Comparison of ENCODE assay signal across 24 cellular contexts in genomic region chr16:31002252-31002700, GRCh38. TPM values are rescaled to one million over a fixed set of nuclear protein-coding genes. Genes with fewer than 3 reads are reported as not detected.
DNase-seq lines count a peak whose midpoint lies in the region; ATAC-seq and TF ChIP-seq lines count a peak whose summit lies in the region.
"Had no signal": no experiment of that assay in that cellular context is flagged by ENCODE, and none has a peak within 500 bp of the region (broad histone marks: within the 10 kb centered on the region; RNA-seq: fewer than 3 reads in every experiment).

No MANE protein-coding gene starts in this region.

- H3K36me3 ChIP-seq in mesenchymal stem cell (ENCODE audit: control insufficient read depth in 1 of 2, insufficient read depth in 2 of 2, low read depth in 1 of 2, low read length in 2 of 2) (peaks cover 0 to 6% of the 10 kb centered on the region in 2 experiments), smooth muscle cell (ENCODE audit: low read depth) (no peaks in the 10 kb centered on the region), mucosa of descending colon (ENCODE audit: low read depth) (no peaks in the 10 kb centered on the region)
- H3K36me3 ChIP-seq: HAP-1 had no signal

- no peak overlapping the region for H2BK15ac ChIP-seq in mesenchymal stem cell (ENCODE audit: low read depth, poor library complexity, severe bottlenecking)

- H3K4me3 ChIP-seq in mesenchymal stem cell (ENCODE audit: insufficient read depth in 1 of 2, low read depth in 1 of 2, low read length in 2 of 2) (no peak overlapping the region), smooth muscle cell (no peak overlapping the region), mucosa of descending colon (no peak overlapping the region)
- H3K4me3 ChIP-seq: HAP-1 had no signal

- H3K9me3 ChIP-seq in mesenchymal stem cell (ENCODE audit: control insufficient read depth, low read length): no peaks in the 10 kb centered on the region
- H3K9me3 ChIP-seq in smooth muscle cell (replicated peaks; ENCODE audit: low read depth): no peaks in the 10 kb centered on the region
- no peaks in the 10 kb centered on the region for H3K9me3 ChIP-seq in mucosa of descending colon
- H3K9me3 ChIP-seq: HAP-1 had no signal

- H3K4me1 ChIP-seq in mesenchymal stem cell (ENCODE audit: control insufficient read depth, insufficient read depth, low read depth, low read length): peaks cover 34% of the 10 kb centered on the region
- H3K4me1 ChIP-seq in smooth muscle cell (ENCODE audit: low read depth): peaks cover 4% of the 10 kb centered on the region
- no peaks in the 10 kb centered on the region for H3K4me1 ChIP-seq in mucosa of descending colon (ENCODE audit: low read depth)
- H3K4me1 ChIP-seq: HAP-1 had no signal

- peaks cover 19% of the 10 kb centered on the region for H3K79me1 ChIP-seq in mesenchymal stem cell (replicated peaks; ENCODE audit: low read length, poor library complexity, severe bottlenecking)

- H2AFZ ChIP-seq in mesenchymal stem cell (ENCODE audit: low read depth, low read length): no peak overlapping the region
- H2AFZ ChIP-seq in smooth muscle cell (ENCODE audit: low read depth): no peak overlapping the region

- H3K4ac ChIP-seq in mesenchymal stem cell (ENCODE audit: low read depth in 1 of 2, low read length in 2 of 2): no peak overlapping the region

- peak overlapping the region; percentile 23 for H3K27ac Mint-ChIP-seq in dendritic cell treated with granulocyte-macrophage colony-stimulating factor and Interleukin-4, amounts not matched to agents 40 ng/mL and 50 ng/mL, for 4 days
- H3K27ac Mint-ChIP-seq: activated CD8-positive, alpha-beta memory T cell treated with anti-CD3 and anti-CD28 coated beads, Interleukin-2, amount 10 ng/mL, durations not matched to agents 7 days and 5 days; activated naive CD4-positive, alpha-beta T cell treated with anti-CD3 and anti-CD28 coated beads for 36 hours; mesothelial cell of epicardium; natural killer cell treated with Interleukin-12 subunit alpha and Interleukin-12 subunit beta and Interleukin-15 and Interleukin-18, amount 100 ng/mL, for 72 hours; stimulated activated memory B cell treated with anti-CD40 and anti-IgM and Interleukin-4, amounts not matched to agents 10 μg/mL and 1 μg/mL and 100 μg/mL, for 72 hours; T-helper 1 cell treated with Interleukin-12 subunit alpha and Interleukin-12 subunit beta and Interleukin-4 antibody, amounts not matched to agents 30 μg/mL and 1 μg/mL, for 36 hours had no signal

- no peak overlapping the region for H3K23ac ChIP-seq in mesenchymal stem cell (ENCODE audit: low read length in 2 of 2)

- H3K4me1 Mint-ChIP-seq in dendritic cell treated with granulocyte-macrophage colony-stimulating factor and Interleukin-4, amounts not matched to agents 40 ng/mL and 50 ng/mL, for 4 days (ENCODE audit: low read depth): peaks cover 10% of the 10 kb centered on the region
- H3K4me1 Mint-ChIP-seq: activated CD8-positive, alpha-beta memory T cell treated with anti-CD3 and anti-CD28 coated beads, Interleukin-2, amount 10 ng/mL, durations not matched to agents 7 days and 5 days had no signal

- H3K36me3 Mint-ChIP-seq in dendritic cell treated with granulocyte-macrophage colony-stimulating factor and Interleukin-4, amounts not matched to agents 40 ng/mL and 50 ng/mL, for 4 days (ENCODE audit: low read depth): peaks cover 3% of the 10 kb centered on the region
- H3K36me3 Mint-ChIP-seq: activated CD8-positive, alpha-beta memory T cell treated with anti-CD3 and anti-CD28 coated beads, Interleukin-2, amount 10 ng/mL, durations not matched to agents 7 days and 5 days; mesothelial cell of epicardium; natural killer cell treated with Interleukin-12 subunit alpha and Interleukin-12 subunit beta and Interleukin-15 and Interleukin-18, amount 100 ng/mL, for 72 hours; stimulated activated memory B cell treated with anti-CD40 and anti-IgM and Interleukin-4, amounts not matched to agents 10 μg/mL and 1 μg/mL and 100 μg/mL, for 72 hours had no signal

- no peak overlapping the region for H2BK5ac ChIP-seq in mesenchymal stem cell (ENCODE audit: low read depth, low read length, poor library complexity, severe bottlenecking)

- no peaks in the 10 kb centered on the region for H3K9me3 Mint-ChIP-seq in dendritic cell treated with granulocyte-macrophage colony-stimulating factor and Interleukin-4, amounts not matched to agents 40 ng/mL and 50 ng/mL, for 4 days
- H3K9me3 Mint-ChIP-seq: activated naive CD4-positive, alpha-beta T cell treated with anti-CD3 and anti-CD28 coated beads for 36 hours; mesothelial cell of epicardium; natural killer cell treated with Interleukin-12 subunit alpha and Interleukin-12 subunit beta and Interleukin-15 and Interleukin-18, amount 100 ng/mL, for 72 hours; stimulated activated memory B cell treated with anti-CD40 and anti-IgM and Interleukin-4, amounts not matched to agents 10 μg/mL and 1 μg/mL and 100 μg/mL, for 72 hours; T-helper 1 cell treated with Interleukin-12 subunit alpha and Interleukin-12 subunit beta and Interleukin-4 antibody, amounts not matched to agents 30 μg/mL and 1 μg/mL, for 36 hours had no signal

- no peak for TF ChIP-seq CTCF in RWPE1 (conservative IDR thresholded peaks at IDR 0.05; ENCODE audit: low read depth)
- TF ChIP-seq CTCF in smooth muscle cell (IDR thresholded peaks at IDR 0.05; ENCODE audit: borderline replicate concordance, insufficient read depth, poor library complexity, severe bottlenecking): no peak
- TF ChIP-seq CTCF in mucosa of descending colon (IDR thresholded peaks at IDR 0.05): no peak

- no peak overlapping the region for H2AK5ac ChIP-seq in mesenchymal stem cell (ENCODE audit: low read length, severe bottlenecking)

- H3K4me2 ChIP-seq in mesenchymal stem cell (ENCODE audit: low read length, poor library complexity, severe bottlenecking) (no peak overlapping the region), smooth muscle cell (no peak overlapping the region)

- H4K20me1 ChIP-seq in smooth muscle cell (ENCODE audit: low read depth): no peaks in the 10 kb centered on the region

- H3F3A ChIP-seq in smooth muscle cell (ENCODE audit: low read depth): peaks cover 11% of the 10 kb centered on the region

- no peaks in the 10 kb centered on the region for H3K79me2 ChIP-seq in smooth muscle cell (ENCODE audit: low read depth)

- no peaks in the 10 kb centered on the region for H3K27me3 ChIP-seq in mesenchymal stem cell (ENCODE audit: control insufficient read depth in 1 of 2, insufficient read depth in 1 of 2, low read length in 2 of 2)
- no peaks in the 10 kb centered on the region for H3K27me3 ChIP-seq in smooth muscle cell (ENCODE audit: low read depth)

- no peak overlapping the region for H2BK120ac ChIP-seq in mesenchymal stem cell (ENCODE audit: low read depth, low read length)

- H3K9ac ChIP-seq in mesenchymal stem cell (ENCODE audit: low read length) (peak overlapping the region; percentile 4), smooth muscle cell (ENCODE audit: low read depth) (peak overlapping the region; percentile 20)

- H3K27me3 Mint-ChIP-seq in dendritic cell treated with granulocyte-macrophage colony-stimulating factor and Interleukin-4, amounts not matched to agents 40 ng/mL and 50 ng/mL, for 4 days: peaks cover 30% of the 10 kb centered on the region

- H3K27ac ChIP-seq in RWPE1: peak overlapping the region; percentile 14; the same call in 1 of the 2 replicates
- no peak overlapping the region for H3K27ac ChIP-seq in mesenchymal stem cell (ENCODE audit: low read length, poor library complexity, severe bottlenecking)
- H3K27ac ChIP-seq in smooth muscle cell (ENCODE audit: low read depth): peak overlapping the region; percentile 72
- H3K27ac ChIP-seq: C4-2B, HL-60, VCaP had no signal

- POLR2A ChIA-PET in RWPE1 (lab: Yijun Ruan, JAX; ENCODE audit: low non-redundant PET): interaction anchor here (0.7 kb wide), 1 partner anchor 50 kb away, joined by 12 read pairs; no protein-coding TSS in a partner anchor

- DNase-seq in RWPE1 (ENCODE audit: low spot score) (no peak), mesenchymal stem cell (no peak), smooth muscle cell (lab: John Stamatoyannopoulos, UW; ENCODE audit: unreplicated experiment) (no peak), midbrain (lab: John Stamatoyannopoulos, UW) (no peak), NCI-H69 (lab: John Stamatoyannopoulos, UW) (no peak), mucosa of descending colon (no peak)
- DNase-seq: activated CD4-positive, alpha-beta T cell treated with anti-CD3 and anti-CD28 coated beads, Interleukin-2, amount 50 U/mL, for 1 hour; activated CD8-positive, alpha-beta memory T cell treated with anti-CD3 and anti-CD28 coated beads, Interleukin-2, amount 10 ng/mL, durations not matched to agents 7 days and 5 days; activated naive CD4-positive, alpha-beta T cell treated with anti-CD3 and anti-CD28 coated beads for 36 hours; Calu3; DND-41; NCI-H1092 treated with DMSO at 0.1 percent for 48 hours; NCI-H187 treated with DMSO at 0.1 percent for 48 hours; RPMI8226; small intestine had no signal

- intact Hi-C loops in dendritic cell treated with granulocyte-macrophage colony-stimulating factor and Interleukin-4, amounts not matched to agents 40 ng/mL and 50 ng/mL, for 4 days (cut with micrococcal nuclease): no loop called here
- intact Hi-C loops in mucosa of descending colon (cut with DNase I, micrococcal nuclease): no loop called here

- no peak overlapping the region for H3K18ac ChIP-seq in mesenchymal stem cell (ENCODE audit: low read depth in 1 of 2, low read length in 2 of 2)

- no peak overlapping the region for H2BK12ac ChIP-seq in mesenchymal stem cell (ENCODE audit: low read length in 2 of 2)

- H3K14ac ChIP-seq in mesenchymal stem cell (ENCODE audit: low read length in 2 of 2): no peak overlapping the region

- no peak for ATAC-seq in mucosa of descending colon
- ATAC-seq: activated CD8-positive, alpha-beta memory T cell treated with anti-CD3 and anti-CD28 coated beads, Interleukin-2, amount 10 ng/mL, durations not matched to agents 7 days and 5 days; natural killer cell treated with Interleukin-12 subunit alpha and Interleukin-12 subunit beta and Interleukin-15 and Interleukin-18, amount 100 ng/mL, for 72 hours; stimulated activated memory B cell treated with anti-CD40 and anti-IgM and Interleukin-4, amounts not matched to agents 10 μg/mL and 1 μg/mL and 100 μg/mL, for 72 hours had no signal

- no peak overlapping the region for H4K8ac ChIP-seq in mesenchymal stem cell (ENCODE audit: low read length)

- H4K91ac ChIP-seq in mesenchymal stem cell (ENCODE audit: low read length): no peak overlapping the region

- 94% methylated on average over 10 of the region's 10 CpGs for WGBS in mesenchymal stem cell
- 67% methylated on average over 10 of the region's 10 CpGs for WGBS in smooth muscle cell (ENCODE audit: low lambda C conversion rate)

- no peak overlapping the region for H3K4me3 Mint-ChIP-seq in dendritic cell treated with granulocyte-macrophage colony-stimulating factor and Interleukin-4, amounts not matched to agents 40 ng/mL and 50 ng/mL, for 4 days
- H3K4me3 Mint-ChIP-seq: activated CD8-positive, alpha-beta memory T cell treated with anti-CD3 and anti-CD28 coated beads, Interleukin-2, amount 10 ng/mL, durations not matched to agents 7 days and 5 days; activated naive CD4-positive, alpha-beta T cell treated with anti-CD3 and anti-CD28 coated beads for 36 hours; mesothelial cell of epicardium; natural killer cell treated with Interleukin-12 subunit alpha and Interleukin-12 subunit beta and Interleukin-15 and Interleukin-18, amount 100 ng/mL, for 72 hours; stimulated activated memory B cell treated with anti-CD40 and anti-IgM and Interleukin-4, amounts not matched to agents 10 μg/mL and 1 μg/mL and 100 μg/mL, for 72 hours; T-helper 1 cell treated with Interleukin-12 subunit alpha and Interleukin-12 subunit beta and Interleukin-4 antibody, amounts not matched to agents 30 μg/mL and 1 μg/mL, for 36 hours had no signal

- CTCF ChIA-PET in RWPE1 (lab: Yijun Ruan, JAX): interaction anchor here (3.1 kb wide), 1 partner anchor 17 kb away, joined by 13 read pairs; the partner anchor contains the start of gene HSD3B7

RNA-seq across cellular contexts. Expression of gene STX1B, which starts 8.2 kb away (rescaled TPM):
- polyA plus RNA-seq in mesenchymal stem cell (2013, experiment 1 of 2): 0.47 TPM
- polyA plus RNA-seq in mesenchymal stem cell (2013, experiment 2 of 2): 0.37 TPM
- total RNA-seq in smooth muscle cell (0.72 and 1.4 TPM in 2 replicates), mucosa of descending colon (1 to 10 TPM in 1 of 3 donors, under 1 TPM in 2; 0.14 to 2.8 (median 0.84) TPM)
- 1.0 and 2.1 TPM in 2 replicates for polyA plus RNA-seq in smooth muscle cell

RNA-seq across cellular contexts. Expression of gene HSD3B7, which starts 17.3 kb away (rescaled TPM):
- polyA plus RNA-seq in mesenchymal stem cell (2013, experiment 1 of 2): 9.2 TPM
- polyA plus RNA-seq in mesenchymal stem cell (2013, experiment 2 of 2): 9.4 TPM
- total RNA-seq in smooth muscle cell (5.5 and 10.8 TPM in 2 replicates), mucosa of descending colon (10 to 100 TPM; 16.5 to 27.7 (median 23.2) TPM)
- polyA plus RNA-seq in smooth muscle cell: 15.1 and 15.5 TPM in 2 replicates

RNA-seq across cellular contexts. Expression of gene STX4, which starts 31.1 kb away (rescaled TPM):
- polyA plus RNA-seq in mesenchymal stem cell (2013, experiment 1 of 2): 80.0 TPM
- 81.0 TPM for polyA plus RNA-seq in mesenchymal stem cell (2013, experiment 2 of 2)
- total RNA-seq in smooth muscle cell: 14.4 and 23.1 TPM in 2 replicates
- polyA plus RNA-seq in smooth muscle cell: 50.6 and 60.2 TPM in 2 replicates
- 10 to 100 TPM; 74.8 to 87.7 (median 86.9) TPM for total RNA-seq in mucosa of descending colon

RNA-seq across cellular contexts. Expression of gene SETD1A, which starts 44.7 kb away (rescaled TPM):
- polyA plus RNA-seq in mesenchymal stem cell (2013, experiment 1 of 2): 11.7 TPM
- 10.9 TPM for polyA plus RNA-seq in mesenchymal stem cell (2013, experiment 2 of 2)
- total RNA-seq in smooth muscle cell (1.9 and 2.9 TPM in 2 replicates), mucosa of descending colon (10 to 100 TPM; 13.4 to 24.7 (median 13.7) TPM)
- 1.2 and 3.3 TPM in 2 replicates for polyA plus RNA-seq in smooth muscle cell

RNA-seq across cellular contexts. Expression of gene ORAI3, which starts 53.4 kb away (rescaled TPM):
- polyA plus RNA-seq in mesenchymal stem cell (2013, experiment 1 of 2): 63.4 TPM
- polyA plus RNA-seq in mesenchymal stem cell (2013, experiment 2 of 2): 64.8 TPM
- total RNA-seq in smooth muscle cell: 33.7 and 34.9 TPM in 2 replicates
- polyA plus RNA-seq in smooth muscle cell: 39.4 and 44.0 TPM in 2 replicates
- total RNA-seq in mucosa of descending colon: 10 to 100 TPM; 14.6 to 24.6 (median 15.4) TPM
